In the genomic region with DNA sequence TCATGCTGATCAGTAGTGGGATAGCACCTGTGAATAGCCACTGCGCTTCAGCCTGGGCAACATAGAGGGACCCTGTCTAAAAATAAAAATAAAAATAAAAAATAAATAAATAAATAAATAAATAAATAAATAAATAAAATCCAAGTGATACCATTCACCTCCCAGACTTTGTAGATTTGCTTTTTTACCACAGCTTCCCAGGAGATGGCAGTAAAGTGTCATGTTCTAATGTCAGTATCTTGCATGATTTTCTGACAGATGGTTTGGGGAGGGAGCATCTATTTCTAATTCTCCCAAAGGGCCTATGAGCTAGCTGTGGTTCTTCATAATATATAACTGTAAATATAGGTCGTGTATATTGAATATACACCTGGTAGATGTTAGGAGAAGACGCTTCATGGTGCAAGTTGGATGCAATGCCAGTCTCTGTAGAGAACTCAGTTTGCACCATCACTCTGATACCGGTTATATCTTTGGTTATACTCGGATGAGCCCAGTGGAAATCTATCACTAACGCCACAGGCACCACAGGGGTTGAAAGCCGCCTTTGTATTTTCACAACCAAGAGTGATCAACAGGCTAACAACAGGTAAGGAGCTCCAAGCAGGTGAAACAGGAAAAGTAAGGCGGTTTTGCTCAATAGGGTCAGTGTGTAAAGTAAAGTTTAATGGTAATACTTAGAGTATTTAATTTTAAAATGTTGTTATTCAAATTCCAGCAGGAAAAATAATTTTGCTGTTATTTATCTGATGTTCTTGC, we compare ENCODE assay signal across 1 cellular context.
TF ChIP-seq lines count a peak whose summit lies in the region.

No MANE protein-coding gene starts in this region.

TF ChIP-seq in GM23338, 12 proteins besides CTCF, POLR2A, EP300 and RAD21:
- no peak for TF ChIP-seq STAT1 (IDR thresholded peaks at IDR 0.05; ENCODE audit: unreplicated experiment)
- TF ChIP-seq, protein P1, sequence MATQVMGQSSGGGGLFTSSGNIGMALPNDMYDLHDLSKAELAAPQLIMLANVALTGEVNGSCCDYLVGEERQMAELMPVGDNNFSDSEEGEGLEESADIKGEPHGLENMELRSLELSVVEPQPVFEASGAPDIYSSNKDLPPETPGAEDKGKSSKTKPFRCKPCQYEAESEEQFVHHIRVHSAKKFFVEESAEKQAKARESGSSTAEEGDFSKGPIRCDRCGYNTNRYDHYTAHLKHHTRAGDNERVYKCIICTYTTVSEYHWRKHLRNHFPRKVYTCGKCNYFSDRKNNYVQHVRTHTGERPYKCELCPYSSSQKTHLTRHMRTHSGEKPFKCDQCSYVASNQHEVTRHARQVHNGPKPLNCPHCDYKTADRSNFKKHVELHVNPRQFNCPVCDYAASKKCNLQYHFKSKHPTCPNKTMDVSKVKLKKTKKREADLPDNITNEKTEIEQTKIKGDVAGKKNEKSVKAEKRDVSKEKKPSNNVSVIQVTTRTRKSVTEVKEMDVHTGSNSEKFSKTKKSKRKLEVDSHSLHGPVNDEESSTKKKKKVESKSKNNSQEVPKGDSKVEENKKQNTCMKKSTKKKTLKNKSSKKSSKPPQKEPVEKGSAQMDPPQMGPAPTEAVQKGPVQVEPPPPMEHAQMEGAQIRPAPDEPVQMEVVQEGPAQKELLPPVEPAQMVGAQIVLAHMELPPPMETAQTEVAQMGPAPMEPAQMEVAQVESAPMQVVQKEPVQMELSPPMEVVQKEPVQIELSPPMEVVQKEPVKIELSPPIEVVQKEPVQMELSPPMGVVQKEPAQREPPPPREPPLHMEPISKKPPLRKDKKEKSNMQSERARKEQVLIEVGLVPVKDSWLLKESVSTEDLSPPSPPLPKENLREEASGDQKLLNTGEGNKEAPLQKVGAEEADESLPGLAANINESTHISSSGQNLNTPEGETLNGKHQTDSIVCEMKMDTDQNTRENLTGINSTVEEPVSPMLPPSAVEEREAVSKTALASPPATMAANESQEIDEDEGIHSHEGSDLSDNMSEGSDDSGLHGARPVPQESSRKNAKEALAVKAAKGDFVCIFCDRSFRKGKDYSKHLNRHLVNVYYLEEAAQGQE (IDR thresholded peaks at IDR 0.05; ENCODE audit: unreplicated experiment) = peak; percentile 29
